ENCODE assay signal across 26 cellular contexts in the genomic region with DNA sequence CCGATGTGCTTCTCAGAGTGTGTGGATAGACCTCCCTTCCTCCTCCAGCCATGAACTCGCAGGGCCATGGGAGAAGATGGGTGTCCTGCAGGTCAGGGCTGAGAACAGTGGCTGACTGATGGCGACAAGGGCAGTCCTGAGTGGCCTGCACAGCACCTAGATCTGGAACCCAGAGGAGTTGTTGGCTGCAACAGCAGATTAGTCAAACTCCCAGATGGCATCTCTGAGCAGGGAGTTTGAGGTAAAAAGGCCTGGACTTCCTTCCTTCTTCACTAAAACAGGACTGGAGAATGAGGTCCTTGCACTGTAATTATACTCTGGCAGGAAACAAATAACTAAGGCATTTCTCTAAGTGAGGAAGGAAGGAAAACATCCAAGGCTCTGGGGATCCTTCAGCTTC.
"Had no signal": no experiment of that assay in that cellular context is flagged by ENCODE, and none has a peak within 500 bp of the region (broad histone marks: within the 10 kb centered on the region; RNA-seq: fewer than 3 reads in every experiment).

No MANE protein-coding gene starts in this region.

- H3K27me3 ChIP-seq: foreskin keratinocyte, hepatocyte, right atrium auricular region, stomach had no signal

- H3K79me2 ChIP-seq: hepatocyte, parathyroid adenoma had no signal

- H3K4me3 Mint-ChIP-seq: naive thymus-derived CD8-positive, alpha-beta T cell; nephron progenitor cell; type B pancreatic cell had no signal

- H3K9me3 ChIP-seq: esophagus muscularis mucosa, gastroesophageal sphincter, heart left ventricle, prostate gland, right atrium auricular region, stomach, tibial artery had no signal

- H3K4me1 ChIP-seq: foreskin keratinocyte, heart left ventricle, parathyroid adenoma, prostate gland, right atrium auricular region, tibial artery had no signal

- H3K36me3 ChIP-seq: esophagus muscularis mucosa, gastroesophageal sphincter, heart left ventricle, prostate gland, right atrium auricular region, stomach, tibial artery had no signal

- ATAC-seq: foreskin keratinocyte; gastroesophageal sphincter; heart left ventricle; left lobe of liver; naive thymus-derived CD8-positive, alpha-beta T cell; sciatic nerve had no signal

- H3K27ac Mint-ChIP-seq: naive thymus-derived CD8-positive, alpha-beta T cell; nephron progenitor cell; type B pancreatic cell had no signal

- H3K4me2 ChIP-seq: hepatocyte, smooth muscle cell had no signal

- H3K27ac ChIP-seq: coronary artery, esophagus muscularis mucosa, foreskin keratinocyte, gastroesophageal sphincter, heart left ventricle, parathyroid adenoma, prostate gland, right atrium auricular region, stomach, tibial artery had no signal

- H3K9me3 Mint-ChIP-seq: naive thymus-derived CD8-positive, alpha-beta T cell; nephron progenitor cell; type B pancreatic cell had no signal

- H3K27me3 Mint-ChIP-seq: type B pancreatic cell had no signal

- H3K9ac ChIP-seq: parathyroid adenoma had no signal

- DNase-seq: dermis blood vessel endothelial cell; effector memory CD4-positive, alpha-beta T cell; foreskin keratinocyte; heart left ventricle; kidney; mammary epithelial cell; naive thymus-derived CD8-positive, alpha-beta T cell; nephron progenitor cell; stimulated activated CD4-positive, alpha-beta T cell treated with anti-CD3 and anti-CD28 coated beads, Interleukin-12 subunit alpha, Interleukin-12 subunit beta, amount 100 ng/mL, for 4 hours; stimulated activated CD4-positive, alpha-beta T cell treated with anti-CD3 and anti-CD28 coated beads, Interleukin-1b, Interleukin-23, amount 100 ng/mL, for 48 hours; stimulated activated CD4-positive, alpha-beta T cell treated with anti-CD3 and anti-CD28 coated beads, Interleukin-4, amount 100 ng/mL, for 1 hour; stimulated activated CD8-positive, alpha-beta memory T cell treated with anti-CD3 and anti-CD28 coated beads, Interleukin-4, amount 100 ng/mL, for 48 hours; stimulated activated naive CD4-positive, alpha-beta T cell; stomach; tibial artery had no signal

- H3K4me3 ChIP-seq: coronary artery, esophagus muscularis mucosa, gastroesophageal sphincter, heart left ventricle, hepatocyte, prostate gland, right atrium auricular region, smooth muscle cell, stomach, tibial artery had no signal
